Comparison of ENCODE assay signal across 10 cellular contexts in the genomic region with DNA sequence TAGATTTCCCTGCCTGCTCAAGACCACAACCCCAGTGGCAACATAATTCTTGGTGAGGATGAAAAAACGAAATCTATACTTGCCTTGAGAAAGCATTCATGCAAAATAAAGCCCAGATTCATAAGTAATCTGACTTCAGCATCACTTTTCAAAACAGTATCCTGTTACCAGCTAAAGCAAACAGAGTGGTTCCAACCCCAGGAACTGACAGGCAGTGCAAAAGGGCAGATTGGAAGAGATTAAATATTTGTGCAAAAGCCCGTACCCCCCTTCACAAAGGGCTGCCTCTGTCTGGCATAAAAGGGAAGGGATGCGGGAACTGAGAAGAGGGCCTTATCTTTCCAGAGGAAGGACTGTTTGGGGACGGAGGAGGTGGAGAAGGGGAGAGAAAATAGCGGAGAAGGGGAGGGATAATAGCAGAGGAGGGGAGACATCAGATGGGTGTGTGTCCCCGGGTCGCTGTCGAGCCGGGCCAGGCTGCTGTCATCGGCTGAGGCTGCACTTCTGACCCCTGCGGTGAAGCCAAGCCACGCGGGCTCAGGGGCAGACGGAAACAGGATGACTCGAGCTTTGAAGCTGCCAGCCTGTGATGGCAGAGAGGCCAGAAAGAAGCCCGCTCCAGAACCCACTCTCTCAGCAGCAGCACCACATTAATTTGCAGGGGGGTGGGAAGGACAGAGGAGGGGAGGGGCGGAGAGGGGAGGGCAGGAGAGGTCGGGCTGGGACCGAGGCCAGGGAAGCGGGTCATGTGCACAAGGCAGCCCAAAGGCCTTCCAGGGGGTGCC. TPM values are rescaled to one million over a fixed set of nuclear protein-coding genes. Genes with fewer than 3 reads are reported as not detected.
DNase-seq lines count a peak whose midpoint lies in the region; ATAC-seq and TF ChIP-seq lines count a peak whose summit lies in the region.
"Not testable (repeated sequence)": the region's sequence is repeated elsewhere in the genome, so short reads cannot be mapped to it uniquely, and the experiment has no call there.
"Had no signal": no experiment of that assay in that cellular context is flagged by ENCODE, and none has a peak within 500 bp of the region (broad histone marks: within the 10 kb centered on the region; RNA-seq: fewer than 3 reads in every experiment).

No MANE protein-coding gene starts in this region.

- H3K4me3 Mint-ChIP-seq in activated T-cell treated with anti-CD3 and anti-CD28 coated beads, Interleukin-2, amount 50 U/mL, for 72 hours: peak overlapping the region; percentile 47 to 53
- peak overlapping the region; percentile 7 to 42 (median 12) for H3K4me3 Mint-ChIP-seq in nephron

- peaks cover 43% of the 10 kb centered on the region for H3K27me3 Mint-ChIP-seq in activated T-cell treated with anti-CD3 and anti-CD28 coated beads, Interleukin-2, amount 50 U/mL, for 72 hours (ENCODE audit: low read depth)
- not testable (repeated sequence) for H3K27me3 Mint-ChIP-seq in nephron (ENCODE audit: low read depth)

- H3K4me1 ChIP-seq in Loucy (ENCODE audit: insufficient read depth, low read length, poor library complexity, severe bottlenecking): peaks cover 16% of the 10 kb centered on the region

- H3K36me3 Mint-ChIP-seq in activated T-cell treated with anti-CD3 and anti-CD28 coated beads, Interleukin-2, amount 50 U/mL, for 72 hours (ENCODE audit: insufficient read depth in 2 of 2); nephron (ENCODE audit: low read depth): not testable (repeated sequence)

- H3K9ac ChIP-seq in Loucy (ENCODE audit: low read depth, low read length, poor library complexity, severe bottlenecking): peak overlapping the region; percentile 55

- H3K9me2 ChIP-seq in Loucy (replicated peaks; ENCODE audit: low read depth, low read length): not testable (repeated sequence)

- DNase-seq in DMS 273 (lab: John Stamatoyannopoulos, UW; ENCODE audit: unreplicated experiment) (peak; percentile 0), RPMI7951 (ENCODE audit: low read depth) (peak; percentile 91), ecto neural progenitor cell (ENCODE audit: low spot score) (peak; percentile 68), iris pigment epithelial cell (ENCODE audit: low read depth) (peak; percentile 65)
- peak; percentile 6 to 18 for DNase-seq in activated T-cell treated with anti-CD3 and anti-CD28 coated beads, Interleukin-2, amount 50 U/mL, for 72 hours
- peak; percentile 24 for DNase-seq in stimulated activated naive CD8-positive, alpha-beta T cell treated with anti-CD3 and anti-CD28 coated beads, Interleukin-15, Interleukin-2, amounts not matched to agents 100 U/mL and 50 U/mL, for 24 hours

- H2AFZ ChIP-seq in Loucy (ENCODE audit: low read length): peak overlapping the region; percentile 40

- peaks cover 13% of the 10 kb centered on the region for H3K4me1 Mint-ChIP-seq in activated T-cell treated with anti-CD3 and anti-CD28 coated beads, Interleukin-2, amount 50 U/mL, for 72 hours (ENCODE audit: low read depth)
- peaks cover 35% of the 10 kb centered on the region for H3K4me1 Mint-ChIP-seq in nephron

- not testable (repeated sequence) for H3K27me3 ChIP-seq in Loucy (ENCODE audit: insufficient read depth, low read length, poor library complexity, severe bottlenecking)

- not testable (repeated sequence) for H4K20me1 ChIP-seq in Loucy (ENCODE audit: insufficient read depth, low read length, poor library complexity, severe bottlenecking)

- not testable (repeated sequence) for H3K9me3 ChIP-seq in Loucy (ENCODE audit: insufficient read depth, low read depth, low read length)

- not testable (repeated sequence) for TF ChIP-seq CTCF in Loucy (conservative IDR thresholded peaks at IDR 0.05; ENCODE audit: low read length); nephron (IDR thresholded peaks at IDR 0.05; ENCODE audit: unreplicated experiment in 3 of 3)

- H3K27ac Mint-ChIP-seq in activated T-cell treated with anti-CD3 and anti-CD28 coated beads, Interleukin-2, amount 50 U/mL, for 72 hours: not testable (repeated sequence)
- peak overlapping the region; percentile 47 to 75 (median 64) for H3K27ac Mint-ChIP-seq in nephron

- peak overlapping the region; percentile 37 for H3K4me2 ChIP-seq in Loucy (ENCODE audit: low read depth, low read length, poor library complexity, severe bottlenecking)

- H3F3A ChIP-seq in Loucy (ENCODE audit: low read depth): not testable (repeated sequence)

- H3K9me3 Mint-ChIP-seq in activated T-cell treated with anti-CD3 and anti-CD28 coated beads, Interleukin-2, amount 50 U/mL, for 72 hours; nephron: not testable (repeated sequence)

- ATAC-seq in activated T-cell treated with anti-CD3 and anti-CD28 coated beads, Interleukin-2, amount 50 U/mL, for 72 hours (replicated peaks in 1 of 2): peak; percentile 56 to 59
- ATAC-seq in stimulated activated naive CD8-positive, alpha-beta T cell treated with anti-CD3 and anti-CD28 coated beads, Interleukin-15, Interleukin-2, amounts not matched to agents 100 U/mL and 50 U/mL, for 24 hours: peak; percentile 63

- H3K79me2 ChIP-seq in Loucy (ENCODE audit: insufficient read depth, low read length): not testable (repeated sequence)

- peak overlapping the region; percentile 55 for H3K4me3 ChIP-seq in Loucy (ENCODE audit: low read length, poor library complexity, severe bottlenecking)

- H3K36me3 ChIP-seq in Loucy (ENCODE audit: insufficient read depth, low read length): not testable (repeated sequence)

RNA-seq across cellular contexts. Expression of gene LYZL1, which starts 29.5 kb away (rescaled TPM):
- total RNA-seq in RPMI7951 (2014; rRNA removed; shearing (Covaris generic)): not detected in 2 replicates
- not detected for total RNA-seq in activated T-cell treated with anti-CD3 and anti-CD28 coated beads, Interleukin-2, amount 50 U/mL, for 72 hours
- total RNA-seq: activated CD8-positive, alpha-beta memory T cell treated with anti-CD3 and anti-CD28 coated beads, Interleukin-2, amount 10 ng/mL, durations not matched to agents 7 days and 5 days; ascending aorta had no signal

Comparison
In these comparisons a context has a peak if more than half of its experiments do, and no peak if none do; other contexts are left out.
1. Peak in every context shown above with its lines: DNase-seq, ATAC-seq and H3K4me3 ChIP-seq.
2. DNase-seq: peak in every context shown above with its lines; median percentile 91 in RPMI7951; 68 in ecto neural progenitor cell; 65 in iris pigment epithelial cell; 24 in stimulated activated naive CD8-positive, alpha-beta T cell treated with anti-CD3 and anti-CD28 coated beads, Interleukin-15, Interleukin-2, amounts not matched to agents 100 U/mL and 50 U/mL, for 24 hours; 12 in activated T-cell treated with anti-CD3 and anti-CD28 coated beads, Interleukin-2, amount 50 U/mL, for 72 hours; 0 in DMS 273.